8 cellular contexts compared by ENCODE assay signal in the genomic region with DNA sequence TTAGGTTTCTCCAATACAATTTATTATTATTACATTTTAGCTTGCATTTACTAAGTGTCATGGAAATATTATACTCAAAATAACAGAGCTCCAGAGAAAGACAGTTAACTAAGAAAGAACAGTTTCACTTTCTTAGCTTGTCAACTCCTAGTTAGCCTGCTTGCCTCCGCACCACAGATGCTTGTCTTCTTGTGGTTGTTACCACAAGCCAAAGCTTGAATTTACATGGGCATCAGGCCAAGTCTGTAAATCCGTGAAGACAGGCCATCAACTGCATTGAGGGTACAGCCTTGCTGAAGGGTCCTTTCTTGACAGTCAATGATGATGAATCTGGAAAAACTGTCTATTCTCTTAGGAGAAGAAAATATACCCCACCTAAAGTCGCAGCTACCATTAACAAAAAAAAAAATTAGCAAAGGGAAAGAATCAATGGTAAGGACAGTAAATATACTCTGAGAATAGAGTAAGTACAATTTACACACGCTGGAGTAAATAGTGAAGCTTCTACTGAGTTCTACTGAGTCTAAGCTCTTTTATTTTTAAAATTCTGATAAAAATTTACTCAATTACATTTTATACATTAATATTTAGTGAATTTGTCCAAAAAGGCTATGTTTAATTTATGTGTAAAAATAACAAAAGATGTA. TPM values are rescaled to one million over a fixed set of nuclear protein-coding genes. Genes with fewer than 3 reads are reported as not detected.
DNase-seq lines count a peak whose midpoint lies in the region; ATAC-seq and TF ChIP-seq lines count a peak whose summit lies in the region.

No MANE protein-coding gene starts in this region.

- peak overlapping the region in 1 of 2 donors; percentile 85 for H3K27ac Mint-ChIP-seq in natural killer cell treated with Interleukin-12 subunit alpha and Interleukin-12 subunit beta and Interleukin-15 and Interleukin-18, amount 100 ng/mL, for 72 hours
- no peak overlapping the region for H3K27ac Mint-ChIP-seq in H9

- H2BK5ac ChIP-seq in H9 (ENCODE audit: insufficient read length, low read length): no peak overlapping the region

- H3K4me1 Mint-ChIP-seq in natural killer cell treated with Interleukin-12 subunit alpha and Interleukin-12 subunit beta and Interleukin-15 and Interleukin-18, amount 100 ng/mL, for 72 hours (ENCODE audit: low read depth in 2 of 2): peaks cover 5% of the 10 kb centered on the region in 2 donors
- H3K4me1 Mint-ChIP-seq in H9: no peaks in the 10 kb centered on the region

- H3K23me2 ChIP-seq in H9 (ENCODE audit: insufficient read length, low read depth, low read length, poor library complexity, severe bottlenecking): no peaks in the 10 kb centered on the region

- H3K9ac ChIP-seq in H9 (ENCODE audit: extremely low read depth, insufficient read length, low read length): no peak overlapping the region

- H2BK12ac ChIP-seq in H9 (ENCODE audit: insufficient read length, low read depth, low read length): no peak overlapping the region

- no peak overlapping the region for H4K8ac ChIP-seq in H9 (replicated peaks; ENCODE audit: insufficient read length, low read depth, low read length)

- no peak for TF ChIP-seq CTCF in A673 (conservative IDR thresholded peaks at IDR 0.05; ENCODE audit: low read depth, low read length)
- no peak for TF ChIP-seq CTCF in H9 (conservative IDR thresholded peaks at IDR 0.05)

- no CpG with 5 or more reads among the region's 4 CpGs for WGBS in H9 (ENCODE audit: extremely low coverage, insufficient read length, low lambda C conversion rate)

- H3T11ph ChIP-seq in H9 (ENCODE audit: low read length): no peak overlapping the region

- H3K4me3 Mint-ChIP-seq in natural killer cell treated with Interleukin-12 subunit alpha and Interleukin-12 subunit beta and Interleukin-15 and Interleukin-18, amount 100 ng/mL, for 72 hours: peak overlapping the region; percentile 19
- no peak overlapping the region for H3K4me3 Mint-ChIP-seq in H9

- H3K27ac ChIP-seq in A673 (ENCODE audit: low read depth, low read length, poor library complexity, severe bottlenecking) (no peak overlapping the region), H9 (ENCODE audit: insufficient read length, low read depth, low read length) (no peak overlapping the region)

- no peak overlapping the region for H2AK5ac ChIP-seq in H9 (ENCODE audit: insufficient read length, low read length)

- no peak overlapping the region for H4K91ac ChIP-seq in H9 (ENCODE audit: insufficient read length, low read depth, low read length)

- no peaks in the 10 kb centered on the region for H4K20me1 ChIP-seq in H9 (ENCODE audit: control insufficient read depth, insufficient read depth, insufficient read length)

- no peak overlapping the region for H3K4ac ChIP-seq in H9 (ENCODE audit: low read depth, low read length)

- H2BK120ac ChIP-seq in H9 (ENCODE audit: low read depth, low read length, poor library complexity, severe bottlenecking): no peak overlapping the region

- no peaks in the 10 kb centered on the region for H3K9me3 ChIP-seq in A673 (ENCODE audit: low read depth, low read length, poor library complexity, severe bottlenecking)
- no peaks in the 10 kb centered on the region for H3K9me3 ChIP-seq in H9 (ENCODE audit: control insufficient read depth, low read depth, low read length)

- CTCF ChIA-PET in A673 (lab: Charles Lee): no interaction called here

- H3K27me3 Mint-ChIP-seq in natural killer cell treated with Interleukin-12 subunit alpha and Interleukin-12 subunit beta and Interleukin-15 and Interleukin-18, amount 100 ng/mL, for 72 hours: peaks cover 0 to 2% of the 10 kb centered on the region in 2 donors
- H3K27me3 Mint-ChIP-seq in H9 (ENCODE audit: low read depth): no peaks in the 10 kb centered on the region

- no peaks in the 10 kb centered on the region for H3K27me3 ChIP-seq in A673 (replicated peaks; ENCODE audit: insufficient read depth, low read depth, low read length, poor library complexity)
- H3K27me3 ChIP-seq in H9 (ENCODE audit: insufficient read depth, low read length): no peaks in the 10 kb centered on the region

- H3K4me2 ChIP-seq in H9 (ENCODE audit: insufficient read depth, insufficient read length, low read length): no peak overlapping the region

- no peak overlapping the region for H3K23ac ChIP-seq in H9 (ENCODE audit: insufficient read length, low read depth, low read length)

- H2AFZ ChIP-seq in H9 (ENCODE audit: low read length): no peak overlapping the region

- H3K4me1 ChIP-seq in A673 (ENCODE audit: insufficient read depth, low read length, poor library complexity, severe bottlenecking): no peaks in the 10 kb centered on the region
- H3K4me1 ChIP-seq in H9 (ENCODE audit: insufficient read depth, low read length): no peaks in the 10 kb centered on the region

- no TSS peak for BruUV-seq in A673 (replicated peaks; lab: Mats Ljungman, UMichigan)

- H2BK20ac ChIP-seq in H9 (ENCODE audit: low read depth, low read length, poor library complexity, severe bottlenecking): no peak overlapping the region

- no peak overlapping the region for H4K5ac ChIP-seq in H9 (ENCODE audit: insufficient read length, low read depth, low read length)

- POLR2A ChIA-PET in A673 (lab: Charles Lee; ENCODE audit: low non-redundant PET): no interaction called here

- no peaks in the 10 kb centered on the region for H3K36me3 Mint-ChIP-seq in natural killer cell treated with Interleukin-12 subunit alpha and Interleukin-12 subunit beta and Interleukin-15 and Interleukin-18, amount 100 ng/mL, for 72 hours
- H3K36me3 Mint-ChIP-seq in H9 (ENCODE audit: insufficient read depth in 1 of 3, low read depth in 3 of 3): peaks cover 25 to 38% (median 35%) of the 10 kb centered on the region in 3 experiments; a peak in 6 of 7 replicates

- H3K18ac ChIP-seq in H9 (ENCODE audit: insufficient read length, low read depth, low read length): no peak overlapping the region

- peak; percentile 92 for ATAC-seq in GM18858 (IDR thresholded peaks at IDR 0.05; ENCODE audit: unreplicated experiment)
- peak; percentile 91 for ATAC-seq in HG03135 (IDR thresholded peaks at IDR 0.05; ENCODE audit: unreplicated experiment)
- ATAC-seq in natural killer cell treated with Interleukin-12 subunit alpha and Interleukin-12 subunit beta and Interleukin-15 and Interleukin-18, amount 100 ng/mL, for 72 hours: peak; percentile 95 to 97

- H3K14ac ChIP-seq in H9 (ENCODE audit: insufficient read depth, low read length): no peak overlapping the region

- no peaks in the 10 kb centered on the region for H3K9me3 Mint-ChIP-seq in natural killer cell treated with Interleukin-12 subunit alpha and Interleukin-12 subunit beta and Interleukin-15 and Interleukin-18, amount 100 ng/mL, for 72 hours
- no peaks in the 10 kb centered on the region for H3K9me3 Mint-ChIP-seq in H9

- no peak overlapping the region for H3K4me3 ChIP-seq in A673 (ENCODE audit: low read depth, low read length, poor library complexity, severe bottlenecking)

- H3K79me2 ChIP-seq in H9 (ENCODE audit: insufficient read depth, low read length): no peaks in the 10 kb centered on the region

- H2BK15ac ChIP-seq in H9 (ENCODE audit: low read depth, low read length): no peak overlapping the region

- intact Hi-C loops in A673 (cut with micrococcal nuclease; ENCODE audit: unreplicated experiment): no loop called here

- no peak overlapping the region for H3K56ac ChIP-seq in H9 (ENCODE audit: insufficient read length, low read depth, low read length)

- peaks cover 6% of the 10 kb centered on the region for H3K36me3 ChIP-seq in A673 (ENCODE audit: insufficient read depth, low read length, poor library complexity, severe bottlenecking)

- H3K79me1 ChIP-seq in H9 (ENCODE audit: insufficient read depth, low read depth, low read length, poor library complexity, severe bottlenecking): no peaks in the 10 kb centered on the region

- DNase-seq in A673 (ENCODE audit: low spot score) (peak; percentile 42), amniotic stem cell (lab: John Stamatoyannopoulos, UW) (no peak), H9 (no peak)
- peak; percentile 57 for DNase-seq in activated naive CD4-positive, alpha-beta T cell treated with anti-CD3 and anti-CD28 coated beads, Interleukin-2, amount 50 U/mL, for 16 hours
- peak; percentile 84 for DNase-seq in natural killer cell treated with Interleukin-12 subunit alpha and Interleukin-12 subunit beta and Interleukin-15 and Interleukin-18, amount 100 ng/mL, for 72 hours (ENCODE audit: low spot score)

TF ChIP-seq in PFSK-1, 5 proteins besides CTCF, POLR2A, EP300 and RAD21:
- TF ChIP-seq FOXP2 (optimal IDR thresholded peaks at IDR 0.05; ENCODE audit: borderline replicate concordance, extremely low read depth, extremely low read length, insufficient read depth): no peak
- 0 out of 2 replicates have a peak, but pooled peaks have one; percentile 41 for TF ChIP-seq SIN3A (IDR thresholded peaks at IDR 0.05; ENCODE audit: borderline replicate concordance, insufficient read depth, low read length)

RNA-seq across cellular contexts. Expression of a gene that starts 15.6 kb away (rescaled TPM):
- 65.4 and 69.7 TPM in 2 replicates for total RNA-seq in A673 (2021)
- polyA plus RNA-seq in PFSK-1 (2012; ENCODE audit: insufficient read length, low read depth): 62.7 TPM
- total RNA-seq in natural killer cell treated with Interleukin-12 subunit alpha and Interleukin-12 subunit beta and Interleukin-15 and Interleukin-18, amount 100 ng/mL, for 72 hours: 100 to 1,000 TPM in 1 of 2 donors, 10 to 100 TPM in 1; 69.8 to 200 TPM
- total RNA-seq in H9 (2021): 57.6 and 59.6 TPM in 2 replicates

RNA-seq across cellular contexts. Expression of a gene that starts 33.6 kb away (rescaled TPM):
- total RNA-seq in A673 (2021): 55.1 and 58.0 TPM in 2 replicates
- 14.5 TPM for polyA plus RNA-seq in PFSK-1 (2012; ENCODE audit: insufficient read length, low read depth)
- 10 to 100 TPM; 25.9 to 33.5 TPM for total RNA-seq in natural killer cell treated with Interleukin-12 subunit alpha and Interleukin-12 subunit beta and Interleukin-15 and Interleukin-18, amount 100 ng/mL, for 72 hours
- 48.5 and 48.7 TPM in 2 replicates for total RNA-seq in H9 (2021)

Comparison
In these comparisons a context has a peak if more than half of its experiments do, and no peak if none do; other contexts are left out.
1. DNase-seq: peak in A673 (single experiment), activated naive CD4-positive, alpha-beta T cell treated with anti-CD3 and anti-CD28 coated beads, Interleukin-2, amount 50 U/mL, for 16 hours (single experiment) and natural killer cell treated with Interleukin-12 subunit alpha and Interleukin-12 subunit beta and Interleukin-15 and Interleukin-18, amount 100 ng/mL, for 72 hours (single experiment); none in amniotic stem cell (single experiment) and H9 (single experiment).
2. Peak in every context shown above with its lines, with median percentiles within 50 percentile points of each other: ATAC-seq.